Comparison of ENCODE assay signal across 8 cellular contexts in genomic region chr17:69441179-69441578, GRCh38.
"Had no signal": no experiment of that assay in that cellular context is flagged by ENCODE, and none has a peak within 500 bp of the region (broad histone marks: within the 10 kb centered on the region; RNA-seq: fewer than 3 reads in every experiment).

No MANE protein-coding gene starts in this region.

- DNase-seq: GDM1, GF-D8 had no signal

- ATAC-seq: GM12878 had no signal

- H3K4me3 ChIP-seq: GM12878 had no signal

- FAIRE-seq: G401.6, GM12878, GM12891, GM12892, GM18507, GM19239 had no signal
